In the genomic region with DNA sequence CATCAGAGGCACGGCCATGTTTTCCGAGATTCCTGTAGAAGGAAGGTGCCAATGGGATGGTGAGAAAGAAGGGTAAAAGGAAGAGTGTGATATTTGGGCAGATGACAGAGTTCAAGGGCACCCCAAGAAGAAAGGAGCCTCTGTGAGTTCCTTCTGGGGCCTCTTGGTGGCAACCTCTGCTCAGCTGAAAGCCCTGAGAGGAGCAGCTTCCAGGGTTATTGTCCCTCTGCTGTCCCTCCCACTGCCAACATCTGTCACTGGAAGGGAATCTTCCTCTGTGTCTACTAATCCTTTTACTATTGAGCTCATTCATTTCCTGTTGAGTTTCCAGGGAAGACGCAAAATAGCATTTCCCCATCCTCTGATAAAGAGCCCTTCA, we compare ENCODE assay signal across 10 cellular contexts. TPM values are rescaled to one million over a fixed set of nuclear protein-coding genes. Genes with fewer than 3 reads are reported as not detected.
DNase-seq lines count a peak whose midpoint lies in the region; ATAC-seq and TF ChIP-seq lines count a peak whose summit lies in the region.
"Had no signal": no experiment of that assay in that cellular context is flagged by ENCODE, and none has a peak within 500 bp of the region (broad histone marks: within the 10 kb centered on the region; RNA-seq: fewer than 3 reads in every experiment).

No MANE protein-coding gene starts in this region.

- no peaks in the 10 kb centered on the region for H3K27me3 ChIP-seq in liver (ENCODE audit: control insufficient read depth in 4 of 4, insufficient read depth in 4 of 4, low read length in 3 of 4)

- no peak overlapping the region for H3K4me3 Mint-ChIP-seq in stimulated activated naive CD8-positive, alpha-beta T cell treated with anti-CD3 and anti-CD28 coated beads, Interleukin-15, amount 100 ng/mL, for 72 hours
- H3K4me3 Mint-ChIP-seq: activated CD4-positive, alpha-beta T cell treated with anti-CD3 and anti-CD28 coated beads for 36 hours had no signal

- peak; percentile 6 for TF ChIP-seq CTCF in liver (IDR thresholded peaks at IDR 0.05; ENCODE audit: low read depth, low read length, missing input control)

- no peak overlapping the region for H3K27ac Mint-ChIP-seq in stimulated activated naive CD8-positive, alpha-beta T cell treated with anti-CD3 and anti-CD28 coated beads, Interleukin-15, amount 100 ng/mL, for 72 hours
- H3K27ac Mint-ChIP-seq: activated CD4-positive, alpha-beta T cell treated with anti-CD3 and anti-CD28 coated beads for 36 hours had no signal

- peaks cover 11% of the 10 kb centered on the region for H3K27me3 Mint-ChIP-seq in stimulated activated naive CD8-positive, alpha-beta T cell treated with anti-CD3 and anti-CD28 coated beads, Interleukin-15, amount 100 ng/mL, for 72 hours
- H3K27me3 Mint-ChIP-seq: activated CD4-positive, alpha-beta T cell treated with anti-CD3 and anti-CD28 coated beads for 36 hours had no signal

- H3K9ac ChIP-seq in liver (ENCODE audit: low read depth in 1 of 2, low read length in 2 of 2), result no peak overlapping the region

- no peak for ATAC-seq in GM21360 (IDR thresholded peaks at IDR 0.05; ENCODE audit: unreplicated experiment)
- ATAC-seq in stimulated activated naive CD8-positive, alpha-beta T cell treated with anti-CD3 and anti-CD28 coated beads, Interleukin-15, amount 100 ng/mL, for 72 hours, result no peak

- DNase-seq in Daoy (ENCODE audit: low read depth) (peak; percentile 50), HS-5 (ENCODE audit: low read depth) (peak; percentile 20), SW480 (ENCODE audit: low spot score) (peak; percentile 9)
- DNase-seq in activated CD4-positive, alpha-beta T cell treated with anti-CD3 and anti-CD28 coated beads, Interleukin-2, amount 50 U/mL, for 4 hours, result no peak
- DNase-seq in stimulated activated naive CD8-positive, alpha-beta T cell treated with anti-CD3 and anti-CD28 coated beads, Interleukin-15, amount 100 ng/mL, for 72 hours, result no peak
- DNase-seq in activated T-cell treated with anti-CD3 and anti-CD28 coated beads, Interleukin-2, amount 50 U/mL, for 1 hour, result no peak

- 42% methylated on average over 3 of the region's 3 CpGs for WGBS in liver

- H3K36me3 ChIP-seq in liver (ENCODE audit: control insufficient read depth in 4 of 4, insufficient read depth in 3 of 4, low read depth in 1 of 4, low read length in 3 of 4), result no peaks in the 10 kb centered on the region

- H3K4me1 Mint-ChIP-seq in stimulated activated naive CD8-positive, alpha-beta T cell treated with anti-CD3 and anti-CD28 coated beads, Interleukin-15, amount 100 ng/mL, for 72 hours, result peaks cover 6% of the 10 kb centered on the region
- H3K4me1 Mint-ChIP-seq: activated CD4-positive, alpha-beta T cell treated with anti-CD3 and anti-CD28 coated beads for 36 hours had no signal

- H3K9me3 Mint-ChIP-seq in stimulated activated naive CD8-positive, alpha-beta T cell treated with anti-CD3 and anti-CD28 coated beads, Interleukin-15, amount 100 ng/mL, for 72 hours, result no peaks in the 10 kb centered on the region

- H3K27ac ChIP-seq in liver (ENCODE audit: low read depth in 1 of 2, low read length in 2 of 2), result no peak overlapping the region

- no peak overlapping the region for H3K4me3 ChIP-seq in liver (ENCODE audit: low read depth in 1 of 3, low read length in 3 of 3)

- H3K9me3 ChIP-seq in liver (ENCODE audit: control insufficient read depth in 4 of 4, low read length in 3 of 4), result no peaks in the 10 kb centered on the region

- H3K4me1 ChIP-seq in liver (ENCODE audit: control insufficient read depth in 4 of 4, insufficient read depth in 4 of 4, low read length in 3 of 4), result peaks cover 0 to 7% (median 1%) of the 10 kb centered on the region in 4 donors

- no peak for TF ChIP-seq RAD21 in liver (IDR thresholded peaks at IDR 0.05)

TF ChIP-seq in liver, 16 proteins besides CTCF, POLR2A, EP300 and RAD21:
- no peak for TF ChIP-seq EGR1 (IDR thresholded peaks at IDR 0.05; ENCODE audit: low read depth in 2 of 2)
- TF ChIP-seq FOXA1 (IDR thresholded peaks at IDR 0.05), result no peak
- TF ChIP-seq YY1 (IDR thresholded peaks at IDR 0.05), result no peak
- TF ChIP-seq RXRA (IDR thresholded peaks at IDR 0.05), result no peak
- no peak for TF ChIP-seq ATF3 (IDR thresholded peaks at IDR 0.05)
- no peak for TF ChIP-seq SP1 (IDR thresholded peaks at IDR 0.05)
- TF ChIP-seq MAX (IDR thresholded peaks at IDR 0.05), result no peak
- no peak for TF ChIP-seq HNF4A (conservative IDR thresholded peaks at IDR 0.05)
- TF ChIP-seq GABPA (IDR thresholded peaks at IDR 0.05 in 1 of 2, conservative IDR thresholded peaks at IDR 0.05 in 1 of 2), result no peak
- no peak for TF ChIP-seq FOXA2 (IDR thresholded peaks at IDR 0.05)
- TF ChIP-seq HNF4G (IDR thresholded peaks at IDR 0.05), result no peak
- no peak for TF ChIP-seq TAF1 (conservative IDR thresholded peaks at IDR 0.05)
- TF ChIP-seq, protein P1, sequence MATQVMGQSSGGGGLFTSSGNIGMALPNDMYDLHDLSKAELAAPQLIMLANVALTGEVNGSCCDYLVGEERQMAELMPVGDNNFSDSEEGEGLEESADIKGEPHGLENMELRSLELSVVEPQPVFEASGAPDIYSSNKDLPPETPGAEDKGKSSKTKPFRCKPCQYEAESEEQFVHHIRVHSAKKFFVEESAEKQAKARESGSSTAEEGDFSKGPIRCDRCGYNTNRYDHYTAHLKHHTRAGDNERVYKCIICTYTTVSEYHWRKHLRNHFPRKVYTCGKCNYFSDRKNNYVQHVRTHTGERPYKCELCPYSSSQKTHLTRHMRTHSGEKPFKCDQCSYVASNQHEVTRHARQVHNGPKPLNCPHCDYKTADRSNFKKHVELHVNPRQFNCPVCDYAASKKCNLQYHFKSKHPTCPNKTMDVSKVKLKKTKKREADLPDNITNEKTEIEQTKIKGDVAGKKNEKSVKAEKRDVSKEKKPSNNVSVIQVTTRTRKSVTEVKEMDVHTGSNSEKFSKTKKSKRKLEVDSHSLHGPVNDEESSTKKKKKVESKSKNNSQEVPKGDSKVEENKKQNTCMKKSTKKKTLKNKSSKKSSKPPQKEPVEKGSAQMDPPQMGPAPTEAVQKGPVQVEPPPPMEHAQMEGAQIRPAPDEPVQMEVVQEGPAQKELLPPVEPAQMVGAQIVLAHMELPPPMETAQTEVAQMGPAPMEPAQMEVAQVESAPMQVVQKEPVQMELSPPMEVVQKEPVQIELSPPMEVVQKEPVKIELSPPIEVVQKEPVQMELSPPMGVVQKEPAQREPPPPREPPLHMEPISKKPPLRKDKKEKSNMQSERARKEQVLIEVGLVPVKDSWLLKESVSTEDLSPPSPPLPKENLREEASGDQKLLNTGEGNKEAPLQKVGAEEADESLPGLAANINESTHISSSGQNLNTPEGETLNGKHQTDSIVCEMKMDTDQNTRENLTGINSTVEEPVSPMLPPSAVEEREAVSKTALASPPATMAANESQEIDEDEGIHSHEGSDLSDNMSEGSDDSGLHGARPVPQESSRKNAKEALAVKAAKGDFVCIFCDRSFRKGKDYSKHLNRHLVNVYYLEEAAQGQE (IDR thresholded peaks at IDR 0.05), result no peak

RNA-seq across cellular contexts. Expression of gene KCNK16, which starts 40.0 kb away (rescaled TPM):
- not detected in 2 replicates for total RNA-seq in Daoy (2014; rRNA removed; shearing (Covaris generic))
- total RNA-seq in liver, result not detected
- not detected for polyA plus RNA-seq in liver
- total RNA-seq: activated CD4-positive, alpha-beta T cell treated with anti-CD3 and anti-CD28 coated beads for 36 hours; lung microvascular endothelial cell had no signal

RNA-seq across cellular contexts. Expression of gene KCNK17, which starts 48.3 kb away (rescaled TPM):
- total RNA-seq in Daoy (2014; rRNA removed; shearing (Covaris generic)), result not detected in 2 replicates
- total RNA-seq in liver, result 1 to 10 TPM in 1 of 2 donors, under 1 TPM in 1; 0.19 to 1.9 TPM
- under 1 TPM; 0.36 to 0.63 TPM for polyA plus RNA-seq in liver
- total RNA-seq: activated CD4-positive, alpha-beta T cell treated with anti-CD3 and anti-CD28 coated beads for 36 hours; lung microvascular endothelial cell had no signal

Comparison
In these comparisons a context has a peak if more than half of its experiments do, and no peak if none do; other contexts are left out.
1. DNase-seq: peak in Daoy (single experiment), HS-5 (single experiment) and SW480 (single experiment); none in activated CD4-positive, alpha-beta T cell treated with anti-CD3 and anti-CD28 coated beads, Interleukin-2, amount 50 U/mL, for 4 hours (0 of 2), stimulated activated naive CD8-positive, alpha-beta T cell treated with anti-CD3 and anti-CD28 coated beads, Interleukin-15, amount 100 ng/mL, for 72 hours (0 of 2) and activated T-cell treated with anti-CD3 and anti-CD28 coated beads, Interleukin-2, amount 50 U/mL, for 1 hour (single experiment).